7 cellular contexts compared by ENCODE assay signal in the genomic region with DNA sequence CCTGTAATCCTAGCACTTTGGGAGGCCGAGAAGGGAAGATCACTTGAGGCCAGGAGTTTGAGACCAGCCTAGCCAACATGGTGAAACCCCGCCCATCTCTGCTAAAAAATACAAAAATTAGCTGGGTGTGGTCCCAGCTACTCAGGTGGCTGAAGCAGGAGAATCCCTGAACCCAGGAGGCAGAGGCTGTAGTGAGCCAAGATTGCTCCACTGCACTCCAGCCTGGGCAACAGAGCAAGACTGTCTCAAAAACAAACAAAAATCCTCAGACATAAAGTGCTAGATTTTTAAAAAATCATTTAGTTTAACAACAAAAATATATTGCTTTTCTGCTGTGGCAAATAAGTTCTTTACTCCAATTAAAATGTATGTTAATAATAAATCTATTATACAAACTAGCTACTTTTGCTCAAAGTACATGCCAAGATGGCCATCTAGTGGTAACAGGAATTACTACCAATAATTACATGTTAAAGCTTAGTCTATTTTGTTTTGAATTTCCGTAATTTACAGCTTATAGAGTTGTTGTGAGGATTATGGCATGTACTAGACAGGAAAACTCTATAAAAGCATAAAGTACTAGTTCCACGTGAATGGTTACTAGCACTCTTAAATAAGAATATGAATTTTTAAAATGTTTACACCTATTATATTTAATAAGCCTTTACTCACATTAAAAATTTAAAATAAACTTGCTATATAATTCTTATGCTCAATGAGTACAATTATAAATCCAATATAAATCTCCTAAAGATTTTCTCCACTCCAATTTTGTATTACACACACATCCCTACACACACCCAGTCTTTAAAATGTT. TPM values are rescaled to one million over a fixed set of nuclear protein-coding genes. Genes with fewer than 3 reads are reported as not detected.
DNase-seq lines count a peak whose midpoint lies in the region; ATAC-seq and TF ChIP-seq lines count a peak whose summit lies in the region.

No MANE protein-coding gene starts in this region.

- H3K14ac ChIP-seq in IMR-90 (replicated peaks; ENCODE audit: low read depth, low read length) (no peak overlapping the region), trophoblast cell (ENCODE audit: low read length) (no peak overlapping the region)

- no peak overlapping the region; the same call in 1 of the 2 replicates for H3K18ac ChIP-seq in IMR-90 (ENCODE audit: low read depth, low read length)
- peak overlapping the region; percentile 37 for H3K18ac ChIP-seq in trophoblast cell (ENCODE audit: low read length)

- H2BK5ac ChIP-seq in IMR-90 (ENCODE audit: low read depth, low read length, poor library complexity, severe bottlenecking) (peak overlapping the region; percentile 18), trophoblast cell (ENCODE audit: low read depth, low read length, poor library complexity) (no peak overlapping the region)

- H2AK9ac ChIP-seq in IMR-90 (replicated peaks; ENCODE audit: low read depth, low read length, poor library complexity), result no peak overlapping the region

- intact Hi-C loops in IMR-90 (cut with micrococcal nuclease) (loop anchor here (1.0 to 10.0 kb wide), 5 partner anchors 168 to 1451 kb away; partner anchors contain the start of gene FGF7), esophagus muscularis mucosa (cut with DNase I) (no loop called here)

- H3K4me1 ChIP-seq in IMR-90 (ENCODE audit: control insufficient read depth, insufficient read depth, low read length), result peaks cover 2% of the 10 kb centered on the region; the same call in 1 of the 2 replicates
- no peaks in the 10 kb centered on the region for H3K4me1 ChIP-seq in esophagus muscularis mucosa
- H3K4me1 ChIP-seq in trophoblast cell (ENCODE audit: control insufficient read depth in 1 of 2, insufficient read depth in 2 of 2, low read length in 2 of 2), result no peaks in the 10 kb centered on the region

- peak overlapping the region; percentile 31 for H2BK12ac ChIP-seq in trophoblast cell (ENCODE audit: low read length)

- no peaks in the 10 kb centered on the region for H4K20me1 ChIP-seq in IMR-90 (ENCODE audit: insufficient read depth, low read length)

- CTCF ChIA-PET in IMR-90 (lab: Yijun Ruan, JAX), result interaction anchor here (0.6 to 1.6 kb wide), 11 partner anchors 10 to 272 kb away, joined by 3 to 4 read pairs (median 4); no protein-coding TSS in a partner anchor

- no peak overlapping the region for H3K56ac ChIP-seq in IMR-90 (ENCODE audit: extremely low read depth, insufficient read depth, low read length)

- ATAC-seq in IMR-90 (ENCODE audit: low read depth), result peak; percentile 81
- ATAC-seq in HG03095 (IDR thresholded peaks at IDR 0.05; ENCODE audit: unreplicated experiment), result no peak
- no peak for ATAC-seq in HG02623 (IDR thresholded peaks at IDR 0.05; ENCODE audit: unreplicated experiment)

- no peak for TF ChIP-seq EP300 in esophagus muscularis mucosa (IDR thresholded peaks at IDR 0.05)

- H2AFZ ChIP-seq in IMR-90 (replicated peaks; ENCODE audit: low read length, poor library complexity), result no peak overlapping the region
- H2AFZ ChIP-seq in trophoblast cell (ENCODE audit: insufficient read depth, low read length, poor library complexity), result no peak overlapping the region

- TF ChIP-seq CTCF in IMR-90 (conservative IDR thresholded peaks at IDR 0.05; ENCODE audit: low read depth, low read length) (peak; percentile 71), esophagus muscularis mucosa (IDR thresholded peaks at IDR 0.05) (peak; percentile 29 to 67 (median 62))

- H3K27ac ChIP-seq in IMR-90 (ENCODE audit: insufficient read depth, low read length) (no peak overlapping the region), esophagus muscularis mucosa (replicated peaks in 1 of 4) (no peak overlapping the region), trophoblast cell (ENCODE audit: low read depth, low read length) (no peak overlapping the region)

- H4K8ac ChIP-seq in IMR-90 (ENCODE audit: low read depth in 2 of 2, low read length in 2 of 2) (no peak overlapping the region; a peak in 1 of 4 replicates), trophoblast cell (ENCODE audit: low read depth, low read length) (no peak overlapping the region)

- no CpG with 5 or more reads among the region's 4 CpGs for WGBS in IMR-90 (ENCODE audit: extremely low coverage in 2 of 2, insufficient read length in 1 of 2), 2 experiments
- WGBS in esophagus muscularis mucosa, result 60% methylated on average over 4 of the region's 4 CpGs
- no CpG with 5 or more reads among the region's 4 CpGs for WGBS in trophoblast cell (ENCODE audit: extremely low coverage, insufficient coverage, insufficient read length)

- H2BK20ac ChIP-seq in IMR-90 (ENCODE audit: low read depth, low read length), result no peak overlapping the region

- dilution Hi-C loops in IMR-90 (cut with HindIII; ENCODE audit: low sequenced_read_pairs, unreplicated experiment), result no loop called here

- no peak overlapping the region for H2BK120ac ChIP-seq in IMR-90 (ENCODE audit: low read depth, low read length)
- H2BK120ac ChIP-seq in trophoblast cell (ENCODE audit: insufficient read depth, low read length, poor library complexity), result no peak overlapping the region

- TF ChIP-seq RAD21 in IMR-90 (IDR thresholded peaks at IDR 0.05; ENCODE audit: low read length), result peak; percentile 77

- H2BK15ac ChIP-seq in IMR-90 (ENCODE audit: low read depth, low read length), result no peak overlapping the region

- no peaks in the 10 kb centered on the region for H3K9me1 ChIP-seq in IMR-90 (ENCODE audit: insufficient read depth, low read length)

- POLR2A ChIA-PET in IMR-90 (lab: Charles Lee; ENCODE audit: unreplicated experiment), result no interaction called here

- no peaks in the 10 kb centered on the region for H3K9me3 ChIP-seq in IMR-90 (ENCODE audit: control insufficient read depth, insufficient read depth, low read length)
- H3K9me3 ChIP-seq in esophagus muscularis mucosa, result no peaks in the 10 kb centered on the region
- no peaks in the 10 kb centered on the region for H3K9me3 ChIP-seq in trophoblast cell (ENCODE audit: insufficient read depth, low read depth, low read length)

- H4K12ac ChIP-seq in trophoblast cell (ENCODE audit: low read depth, low read length), result no peak overlapping the region

- TF ChIP-seq POLR2A in IMR-90 (IDR thresholded peaks at IDR 0.05; ENCODE audit: low read depth, low read length), result no peak
- no peak for TF ChIP-seq POLR2A in esophagus muscularis mucosa (IDR thresholded peaks at IDR 0.05; ENCODE audit: low read depth)

- no peaks in the 10 kb centered on the region for H3K79me2 ChIP-seq in trophoblast cell (ENCODE audit: control insufficient read depth, insufficient read depth, low read length, poor library complexity)

- H3K23ac ChIP-seq in IMR-90 (ENCODE audit: low read depth, low read length) (no peak overlapping the region), trophoblast cell (ENCODE audit: low read length) (no peak overlapping the region)

- BruUV-seq in IMR-90 (replicated peaks; lab: Mats Ljungman, UMichigan), result no TSS peak

- H2AK5ac ChIP-seq in IMR-90 (ENCODE audit: low read depth, low read length) (no peak overlapping the region), trophoblast cell (ENCODE audit: low read length) (no peak overlapping the region)

- H4K91ac ChIP-seq in IMR-90 (ENCODE audit: insufficient read depth, low read depth, low read length) (no peak overlapping the region), trophoblast cell (ENCODE audit: low read depth, low read length) (no peak overlapping the region)

- in situ Hi-C loops in IMR-90 (cut with MboI; ENCODE audit: low sequenced_read_pairs), result loop anchor here (25.0 kb wide), 2 partner anchors 904 to 1079 kb away; partner anchors contain the start of gene FGF7

- H3K4ac ChIP-seq in IMR-90 (ENCODE audit: low read depth, low read length), result no peak overlapping the region
- H3K4ac ChIP-seq in trophoblast cell (ENCODE audit: low read depth, low read length), result peak overlapping the region; percentile 46

- no peak overlapping the region for H3K4me3 ChIP-seq in IMR-90 (ENCODE audit: insufficient read depth, low read depth, low read length)
- H3K4me3 ChIP-seq in esophagus muscularis mucosa, result no peak overlapping the region
- no peak overlapping the region for H3K4me3 ChIP-seq in trophoblast cell (ENCODE audit: low read depth, low read length)

- H3K4me2 ChIP-seq in IMR-90 (ENCODE audit: low read depth, low read length) (no peak overlapping the region), trophoblast cell (ENCODE audit: low read length) (no peak overlapping the region)

- peak; percentile 21 for DNase-seq in GM04504 (ENCODE audit: low read depth)
- peak; percentile 68 for DNase-seq in IMR-90
- peak; percentile 3 for DNase-seq in SIG-M5 (lab: John Stamatoyannopoulos, UW)
- DNase-seq in esophagus muscularis mucosa (ENCODE audit: extremely low spot score), result no peak
- DNase-seq in trophoblast cell, result peak in 1 of 2 donors; percentile 68

- peak overlapping the region; percentile 48; the same call in 1 of the 2 replicates for H4K5ac ChIP-seq in IMR-90 (ENCODE audit: low read depth, low read length)

- H3K36me3 ChIP-seq in IMR-90 (ENCODE audit: control insufficient read depth, insufficient read depth, low read length) (no peaks in the 10 kb centered on the region), esophagus muscularis mucosa (no peaks in the 10 kb centered on the region), trophoblast cell (ENCODE audit: control insufficient read depth in 1 of 2, insufficient read depth in 2 of 2, low read length in 2 of 2) (no peaks in the 10 kb centered on the region)

- no peak overlapping the region for H3K9ac ChIP-seq in IMR-90 (ENCODE audit: low read depth, low read length)
- H3K9ac ChIP-seq in trophoblast cell (ENCODE audit: low read length), result no peak overlapping the region

- peaks cover 19 to 36% of the 10 kb centered on the region in 2 experiments for H3K79me1 ChIP-seq in IMR-90 (ENCODE audit: low read depth in 1 of 2, low read length in 2 of 2)
- H3K79me1 ChIP-seq in trophoblast cell (ENCODE audit: low read length), result no peaks in the 10 kb centered on the region

- H3K27me3 ChIP-seq in IMR-90 (ENCODE audit: control insufficient read depth, insufficient read depth, low read length) (no peaks in the 10 kb centered on the region), esophagus muscularis mucosa (no peaks in the 10 kb centered on the region), trophoblast cell (ENCODE audit: insufficient read depth, low read length) (no peaks in the 10 kb centered on the region)

TF ChIP-seq in IMR-90, 13 proteins besides CTCF, POLR2A, EP300 and RAD21 (continues in another document):
- TF ChIP-seq SMC3 (IDR thresholded peaks at IDR 0.05; ENCODE audit: low read depth, low read length), result peak; percentile 54; the same call in 1 of the 2 replicates

RNA-seq across cellular contexts. Expression of gene GABPB1, which starts 39.0 kb away (rescaled TPM):
- total RNA-seq in IMR-90 (2012; rRNA removed), result 76.4 and 89.3 TPM in 2 replicates
- polyA plus RNA-seq in IMR-90 (2012; rRNA removed), result 23.4 and 26.3 TPM in 2 replicates
- 13.2 and 13.8 TPM in 2 replicates for polyA plus RNA-seq in IMR-90 (2012; cell fraction: cytosol; rRNA removed)
- 9.3 and 17.9 TPM in 2 replicates for polyA plus RNA-seq in IMR-90 (2012; cell fraction: nucleus; rRNA removed; ENCODE audit: low replicate concordance)
- 10 to 100 TPM; 13.2 to 23.5 (median 15.4) TPM for total RNA-seq in esophagus muscularis mucosa
- polyA plus RNA-seq in trophoblast cell (2013), result 42.2 and 43.4 TPM in 2 replicates

RNA-seq across cellular contexts. Expression of gene HDC, which starts 50.5 kb away (rescaled TPM):
- total RNA-seq in IMR-90 (2012; rRNA removed), result not detected in 2 replicates
- not detected in 2 replicates for polyA plus RNA-seq in IMR-90 (2012; rRNA removed)
- polyA plus RNA-seq in IMR-90 (2012; cell fraction: cytosol; rRNA removed), result not detected in 2 replicates
- 0.03 and 0.11 TPM in 2 replicates for polyA plus RNA-seq in IMR-90 (2012; cell fraction: nucleus; rRNA removed; ENCODE audit: low replicate concordance)
- total RNA-seq in esophagus muscularis mucosa, result 1 to 10 TPM in 3 of 4 donors, under 1 TPM in 1; 0.39 to 7.0 (median 3.5) TPM
- 0.03 TPM in 1 of 2 replicates, not detected in the other for polyA plus RNA-seq in trophoblast cell (2013)
